13 cellular contexts compared by ENCODE assay signal in the genomic region with DNA sequence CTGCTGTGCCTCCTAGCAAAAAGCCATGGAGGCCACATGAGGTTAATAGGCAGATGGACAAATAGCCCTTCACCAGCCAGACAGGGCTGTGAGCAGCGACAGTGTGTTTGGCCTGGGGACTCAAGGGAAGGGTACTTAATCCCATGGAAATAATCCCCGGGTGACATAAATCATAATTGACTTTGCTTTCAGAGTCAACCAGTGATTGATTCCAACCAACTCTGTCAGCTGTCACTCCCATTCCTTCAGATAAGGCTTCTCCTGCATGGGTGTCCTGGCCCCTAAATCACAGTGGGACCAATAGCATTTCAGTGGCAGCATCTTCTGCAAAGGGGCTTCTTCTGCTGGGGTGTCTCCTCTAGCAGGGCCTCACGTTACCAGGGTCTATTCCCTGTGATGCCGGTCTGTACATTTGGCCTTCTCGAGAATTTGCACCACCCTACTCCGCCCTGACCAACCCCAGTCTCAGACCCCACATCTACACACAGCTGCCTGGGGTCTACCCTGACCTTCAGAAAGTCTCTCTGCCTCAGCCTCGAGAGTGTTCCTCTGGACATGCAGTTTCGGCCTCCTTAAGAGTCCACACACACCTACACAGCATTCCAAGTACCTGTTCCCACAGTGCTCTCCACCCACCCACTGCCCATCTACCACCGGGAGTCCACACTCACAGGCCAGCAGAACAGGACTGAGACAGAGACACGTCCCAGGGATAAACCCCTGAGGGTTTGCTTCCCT. TPM values are rescaled to one million over a fixed set of nuclear protein-coding genes. Genes with fewer than 3 reads are reported as not detected.
DNase-seq lines count a peak whose midpoint lies in the region; ATAC-seq and TF ChIP-seq lines count a peak whose summit lies in the region.
"Had no signal": no experiment of that assay in that cellular context is flagged by ENCODE, and none has a peak within 500 bp of the region (broad histone marks: within the 10 kb centered on the region; RNA-seq: fewer than 3 reads in every experiment).

No MANE protein-coding gene starts in this region.

- peaks cover 3% of the 10 kb centered on the region; the same call in 1 of the 2 replicates for H3K36me3 ChIP-seq in WERI-Rb-1
- H3K36me3 ChIP-seq in skeletal muscle satellite cell (ENCODE audit: insufficient read depth, low read length): peaks cover 11% of the 10 kb centered on the region

- no peak overlapping the region for H3K27ac ChIP-seq in WERI-Rb-1
- peak overlapping the region; percentile 59 for H3K27ac ChIP-seq in foreskin keratinocyte

- no peak for TF ChIP-seq CTCF in WERI-Rb-1 (IDR thresholded peaks at IDR 0.05; ENCODE audit: low read depth, low read length)
- no peak for TF ChIP-seq CTCF in foreskin keratinocyte (conservative IDR thresholded peaks at IDR 0.05)
- no peak for TF ChIP-seq CTCF in GM20000 (IDR thresholded peaks at IDR 0.05; ENCODE audit: extremely low read depth, missing control alignments)

- H3K4me1 ChIP-seq in foreskin keratinocyte (peaks cover 29% of the 10 kb centered on the region), skeletal muscle satellite cell (ENCODE audit: control insufficient read depth, insufficient read depth, low read length) (peaks cover 57% of the 10 kb centered on the region)

- no peak overlapping the region for H3K9ac ChIP-seq in skeletal muscle satellite cell (ENCODE audit: low read depth, low read length)

- no peak for ATAC-seq in foreskin keratinocyte
- ATAC-seq in GM21825 (IDR thresholded peaks at IDR 0.05; ENCODE audit: unreplicated experiment): no peak
- ATAC-seq in GM19467 (IDR thresholded peaks at IDR 0.05; ENCODE audit: unreplicated experiment): no peak
- ATAC-seq: stimulated activated memory B cell treated with anti-CD40 and anti-IgM and Interleukin-4, amounts not matched to agents 10 μg/mL and 1 μg/mL and 100 μg/mL, for 72 hours had no signal

- H3K4me3 ChIP-seq in WERI-Rb-1 (ENCODE audit: low read depth, low read length) (no peak overlapping the region), skeletal muscle satellite cell (ENCODE audit: low read length) (peak overlapping the region; percentile 29)

- H3K9me3 ChIP-seq in WERI-Rb-1 (ENCODE audit: severe bottlenecking) (no peaks in the 10 kb centered on the region), skeletal muscle satellite cell (replicated peaks; ENCODE audit: low read length) (no peaks in the 10 kb centered on the region)

- DNase-seq in H4 (ENCODE audit: low spot score) (peak; percentile 4), WERI-Rb-1 (peak; percentile 62), foreskin keratinocyte (no peak), GM20000 (ENCODE audit: low spot score) (no peak), NCI-H1436 treated with DMSO at 0.1 percent for 48 hours (lab: John Stamatoyannopoulos, UW) (no peak)
- DNase-seq: mesendoderm, NCI-H1105 treated with DMSO at 0.1 percent for 48 hours, NCI-H524 treated with DMSO at 0.1 percent for 48 hours, SHP77 had no signal

- H3K27me3 ChIP-seq in WERI-Rb-1 (ENCODE audit: insufficient read depth, low read depth, severe bottlenecking): no peaks in the 10 kb centered on the region
- no peaks in the 10 kb centered on the region for H3K27me3 ChIP-seq in foreskin keratinocyte
- no peaks in the 10 kb centered on the region for H3K27me3 ChIP-seq in skeletal muscle satellite cell (ENCODE audit: control insufficient read depth, insufficient read depth, low read length)

- H3K4me2 ChIP-seq in skeletal muscle satellite cell (ENCODE audit: low read length): peak overlapping the region; percentile 92

RNA-seq across cellular contexts. Expression of a gene that starts 3.7 kb away (rescaled TPM):
- 80.4 and 81.9 TPM in 2 replicates for total RNA-seq in H4 (2014; rRNA removed; shearing (Covaris generic))
- 451 and 458 TPM in 2 replicates for total RNA-seq in foreskin keratinocyte
- 612 and 644 TPM in 2 replicates for polyA plus RNA-seq in foreskin keratinocyte
- total RNA-seq in skeletal muscle satellite cell (2012; rRNA removed): 85.7 and 112 TPM in 2 replicates

RNA-seq across cellular contexts. Expression of a gene that starts 24.1 kb away (rescaled TPM):
- total RNA-seq in H4 (2014; rRNA removed; shearing (Covaris generic)): 182 and 212 TPM in 2 replicates
- total RNA-seq in foreskin keratinocyte: 80.1 and 95.8 TPM in 2 replicates
- 172 and 175 TPM in 2 replicates for polyA plus RNA-seq in foreskin keratinocyte
- total RNA-seq in skeletal muscle satellite cell (2012; rRNA removed): 28.9 and 39.5 TPM in 2 replicates

RNA-seq across cellular contexts. Expression of a gene that starts 24.3 kb away (rescaled TPM):
- 30.9 and 47.2 TPM in 2 replicates for total RNA-seq in H4 (2014; rRNA removed; shearing (Covaris generic))
- 82.1 and 91.0 TPM in 2 replicates for total RNA-seq in foreskin keratinocyte
- polyA plus RNA-seq in foreskin keratinocyte: 108 and 120 TPM in 2 replicates
- 26.1 and 40.6 TPM in 2 replicates for total RNA-seq in skeletal muscle satellite cell (2012; rRNA removed)

RNA-seq across cellular contexts. Expression of a gene that starts 35.5 kb away (rescaled TPM):
- total RNA-seq in H4 (2014; rRNA removed; shearing (Covaris generic)): 59.3 and 64.6 TPM in 2 replicates
- 42.7 and 48.8 TPM in 2 replicates for total RNA-seq in foreskin keratinocyte
- polyA plus RNA-seq in foreskin keratinocyte: 19.6 and 20.7 TPM in 2 replicates
- 39.0 and 42.2 TPM in 2 replicates for total RNA-seq in skeletal muscle satellite cell (2012; rRNA removed)

RNA-seq across cellular contexts. Expression of a gene that starts 47.4 kb away (rescaled TPM):
- total RNA-seq in H4 (2014; rRNA removed; shearing (Covaris generic)): 0.02 TPM in 1 of 2 replicates, not detected in the other
- total RNA-seq in foreskin keratinocyte: 4.2 and 5.2 TPM in 2 replicates
- polyA plus RNA-seq in foreskin keratinocyte: 1.4 and 1.5 TPM in 2 replicates
- total RNA-seq in skeletal muscle satellite cell (2012; rRNA removed): 8.9 and 11.8 TPM in 2 replicates

Comparison
In these comparisons a context has a peak if more than half of its experiments do, and no peak if none do; other contexts are left out.
1. DNase-seq: peak in H4 (single experiment) and WERI-Rb-1 (single experiment); none in foreskin keratinocyte (0 of 2), GM20000 (single experiment) and NCI-H1436 treated with DMSO at 0.1 percent for 48 hours (single experiment).